18 cellular contexts compared by ENCODE assay signal in genomic region chr2:201349601-201350000, GRCh38.
"Had no signal": no experiment of that assay in that cellular context is flagged by ENCODE, and none has a peak within 500 bp of the region (broad histone marks: within the 10 kb centered on the region; RNA-seq: fewer than 3 reads in every experiment).

No MANE protein-coding gene starts in this region.

- H3K27ac Mint-ChIP-seq: dendritic cell treated with granulocyte-macrophage colony-stimulating factor and Interleukin-4, amounts not matched to agents 40 ng/mL and 50 ng/mL, for 4 days; stimulated activated naive B cell treated with anti-CD40 and anti-IgM and Interleukin-4, amounts not matched to agents 10 μg/mL and 1 μg/mL and 100 μg/mL, for 72 hours had no signal

- H3K4me1 ChIP-seq: psoas muscle, right lobe of liver, spleen had no signal

- H3K27me3 ChIP-seq: heart right ventricle, neutrophil, right lobe of liver, spleen had no signal

- H3K36me3 ChIP-seq: neutrophil, right lobe of liver had no signal

- H3K9me3 ChIP-seq: heart right ventricle, neutrophil, psoas muscle, right lobe of liver, spleen had no signal

- H3K4me3 ChIP-seq: heart right ventricle, psoas muscle, right lobe of liver, spleen had no signal

- H3K27me3 Mint-ChIP-seq: dendritic cell treated with granulocyte-macrophage colony-stimulating factor and Interleukin-4, amounts not matched to agents 40 ng/mL and 50 ng/mL, for 4 days; naive thymus-derived CD4-positive, alpha-beta T cell; stimulated activated naive B cell treated with anti-CD40 and anti-IgM and Interleukin-4, amounts not matched to agents 10 μg/mL and 1 μg/mL and 100 μg/mL, for 72 hours; stimulated activated naive CD8-positive, alpha-beta T cell treated with anti-CD3 and anti-CD28 coated beads, Interleukin-15, amount 100 ng/mL, for 72 hours had no signal

- H3K27ac ChIP-seq: heart right ventricle, neutrophil, psoas muscle, right lobe of liver, spleen had no signal

- H3K4me3 Mint-ChIP-seq: dendritic cell treated with granulocyte-macrophage colony-stimulating factor and Interleukin-4, amounts not matched to agents 40 ng/mL and 50 ng/mL, for 4 days; naive thymus-derived CD4-positive, alpha-beta T cell; nephron progenitor cell; stimulated activated naive B cell treated with anti-CD40 and anti-IgM and Interleukin-4, amounts not matched to agents 10 μg/mL and 1 μg/mL and 100 μg/mL, for 72 hours; stimulated activated naive CD8-positive, alpha-beta T cell treated with anti-CD3 and anti-CD28 coated beads, Interleukin-15, amount 100 ng/mL, for 72 hours had no signal

- H3K4me1 Mint-ChIP-seq: stimulated activated naive CD8-positive, alpha-beta T cell treated with anti-CD3 and anti-CD28 coated beads, Interleukin-15, amount 100 ng/mL, for 72 hours had no signal

- DNase-seq: heart right ventricle; hypothalamus; kidney glomerular epithelial cell; naive thymus-derived CD4-positive, alpha-beta T cell; nephron progenitor cell; psoas muscle; retina; right lobe of liver; spleen; stimulated activated CD4-positive, alpha-beta T cell treated with anti-CD3 and anti-CD28 coated beads, Interleukin-15, amount 100 ng/mL, for 24 hours; stimulated activated CD4-positive, alpha-beta T cell treated with anti-CD3 and anti-CD28 coated beads, Interleukin-1b, Interleukin-23, amount 100 ng/mL, for 48 hours; stimulated activated CD4-positive, alpha-beta T cell treated with anti-CD3 and anti-CD28 coated beads, Interleukin-4, amount 100 ng/mL, for 24 hours; stimulated activated naive B cell treated with anti-CD40 and anti-IgM and Interleukin-4, amounts not matched to agents 10 μg/mL and 1 μg/mL and 100 μg/mL, for 72 hours; stimulated activated naive CD8-positive, alpha-beta T cell treated with anti-CD3 and anti-CD28 coated beads, Interleukin-15, amount 100 ng/mL, for 72 hours; substantia nigra; trophoblast cell had no signal

- ATAC-seq: heart right ventricle; naive thymus-derived CD4-positive, alpha-beta T cell; psoas muscle; right lobe of liver; stimulated activated naive B cell treated with anti-CD40 and anti-IgM and Interleukin-4, amounts not matched to agents 10 μg/mL and 1 μg/mL and 100 μg/mL, for 72 hours; stimulated activated naive CD8-positive, alpha-beta T cell treated with anti-CD3 and anti-CD28 coated beads, Interleukin-15, amount 100 ng/mL, for 72 hours had no signal
